Comparison of ENCODE assay signal across 7 cellular contexts in genomic region chr12:9331218-9331626, GRCh38.
DNase-seq lines count a peak whose midpoint lies in the region; ATAC-seq, FAIRE-seq and TF ChIP-seq lines count a peak whose summit lies in the region.

No MANE protein-coding gene starts in this region.

- H3K9me3 ChIP-seq in T-helper 17 cell (ENCODE audit: control insufficient read depth, low read length, poor library complexity, severe bottlenecking), result no peaks in the 10 kb centered on the region
- no peaks in the 10 kb centered on the region for H3K9me3 ChIP-seq in hepatocyte (ENCODE audit: low read depth)
- no peaks in the 10 kb centered on the region for H3K9me3 ChIP-seq in smooth muscle cell (replicated peaks; ENCODE audit: low read depth)

- H4K20me1 ChIP-seq in hepatocyte (ENCODE audit: insufficient read depth, poor library complexity, severe bottlenecking), result no peaks in the 10 kb centered on the region
- H4K20me1 ChIP-seq in smooth muscle cell (ENCODE audit: low read depth), result no peaks in the 10 kb centered on the region

- no peak overlapping the region for H3K27ac ChIP-seq in hepatocyte
- no peak overlapping the region for H3K27ac ChIP-seq in smooth muscle cell (ENCODE audit: low read depth)

- no peaks in the 10 kb centered on the region for H3K36me3 Mint-ChIP-seq in T-helper 17 cell (ENCODE audit: low read depth)

- no peaks in the 10 kb centered on the region for H3K27me3 Mint-ChIP-seq in T-helper 17 cell

- peak overlapping the region; percentile 61 for H3K27ac Mint-ChIP-seq in T-helper 17 cell

- no peaks in the 10 kb centered on the region for H3K9me2 ChIP-seq in hepatocyte (replicated peaks; ENCODE audit: insufficient read depth)

- no peak for TF ChIP-seq POLR2A in GM12891 (IDR thresholded peaks at IDR 0.05; ENCODE audit: low read depth, low read length)

- H3F3A ChIP-seq in smooth muscle cell (ENCODE audit: low read depth), result no peaks in the 10 kb centered on the region

- ATAC-seq in T-helper 17 cell, result peak; percentile 88

- 17% methylated on average over 5 of the region's 5 CpGs for WGBS in hepatocyte (ENCODE audit: low lambda C conversion rate, missing lambda C conversion rate)
- WGBS in smooth muscle cell (ENCODE audit: low lambda C conversion rate), result 13% methylated on average over 5 of the region's 5 CpGs

- H3K4me3 Mint-ChIP-seq in T-helper 17 cell, result peak overlapping the region; percentile 49

- H3K4me1 ChIP-seq in hepatocyte (ENCODE audit: insufficient read depth), result peaks cover 19% of the 10 kb centered on the region
- no peaks in the 10 kb centered on the region for H3K4me1 ChIP-seq in smooth muscle cell (ENCODE audit: low read depth)

- no peak overlapping the region for H3K4me3 ChIP-seq in hepatocyte
- H3K4me3 ChIP-seq in smooth muscle cell, result no peak overlapping the region

- DNase-seq in GM12891 (ENCODE audit: insufficient read length, low spot score) (peak; percentile 32), LHCN-M2 (ENCODE audit: low read depth) (peak; percentile 56), T-helper 17 cell (peak; percentile 42 to 62 (median 48)), anterior cingulate cortex (lab: John Stamatoyannopoulos, UW) (peak in 54 of 58 donors; percentile 3 to 86 (median 45)), hepatocyte (ENCODE audit: low spot score) (peak; percentile 76), smooth muscle cell (lab: John Stamatoyannopoulos, UW; ENCODE audit: unreplicated experiment) (peak; percentile 12), NCI-H226 (no peak)

- peak; percentile 96 for FAIRE-seq in GM12891 (lab: Jason Lieb, UNC)

- H2AFZ ChIP-seq in hepatocyte, result no peak overlapping the region
- H2AFZ ChIP-seq in smooth muscle cell (ENCODE audit: low read depth), result no peak overlapping the region

- H3K4me1 Mint-ChIP-seq in T-helper 17 cell, result peaks cover 22% of the 10 kb centered on the region

- no peaks in the 10 kb centered on the region for H3K79me2 ChIP-seq in hepatocyte
- no peaks in the 10 kb centered on the region for H3K79me2 ChIP-seq in smooth muscle cell (ENCODE audit: low read depth)

- TF ChIP-seq CTCF in hepatocyte (IDR thresholded peaks at IDR 0.05; ENCODE audit: poor library complexity), result peak; percentile 85
- TF ChIP-seq CTCF in smooth muscle cell (IDR thresholded peaks at IDR 0.05; ENCODE audit: borderline replicate concordance, insufficient read depth, poor library complexity, severe bottlenecking), result peak; percentile 94

- no peak overlapping the region for H3K9ac ChIP-seq in smooth muscle cell (ENCODE audit: low read depth)

- H3K36me3 ChIP-seq in hepatocyte (replicated peaks; ENCODE audit: insufficient read depth, low read depth), result no peaks in the 10 kb centered on the region
- H3K36me3 ChIP-seq in smooth muscle cell (ENCODE audit: low read depth), result no peaks in the 10 kb centered on the region

- no peak overlapping the region for H3K4me2 ChIP-seq in hepatocyte
- H3K4me2 ChIP-seq in smooth muscle cell, result no peak overlapping the region

- H3K27me3 ChIP-seq in hepatocyte (no peaks in the 10 kb centered on the region), smooth muscle cell (ENCODE audit: low read depth) (no peaks in the 10 kb centered on the region)

TF ChIP-seq in GM12891, 5 proteins besides CTCF, POLR2A, EP300 and RAD21:
- TF ChIP-seq POU2F2 (IDR thresholded peaks at IDR 0.05; ENCODE audit: low read depth, low read length) (peak; percentile 62; the same call in 1 of the 2 replicates), PAX5 (IDR thresholded peaks at IDR 0.05; ENCODE audit: insufficient read depth, low read length, severe bottlenecking) (no peak)
